ENCODE assay signal across 9 cellular contexts in genomic region chr12:6612652-6613014, GRCh38. TPM values are rescaled to one million over a fixed set of nuclear protein-coding genes. Genes with fewer than 3 reads are reported as not detected.
A peak's percentile ranks its signal among the peaks of the same experiment; 100 is the strongest.
DNase-seq lines count a peak whose midpoint lies in the region; ATAC-seq and TF ChIP-seq lines count a peak whose summit lies in the region.
"Had no signal": no experiment of that assay in that cellular context is flagged by ENCODE, and none has a peak within 500 bp of the region (broad histone marks: within the 10 kb centered on the region; RNA-seq: fewer than 3 reads in every experiment).

No MANE protein-coding gene starts in this region.

- peaks cover 33% of the 10 kb centered on the region for H3K4me1 ChIP-seq in cardiac muscle cell (ENCODE audit: low read depth)
- peaks cover 17 to 22% of the 10 kb centered on the region in 2 donors for H3K4me1 ChIP-seq in ascending aorta
- H3K4me1 ChIP-seq in muscle layer of colon (ENCODE audit: insufficient read depth, low read length), result peaks cover 42% of the 10 kb centered on the region
- peaks cover 26% of the 10 kb centered on the region for H3K4me1 ChIP-seq in upper lobe of right lung

- no peak for ATAC-seq in Right ventricle myocardium inferior
- no peak for ATAC-seq in upper lobe of right lung

- H3K9ac ChIP-seq in muscle layer of colon (ENCODE audit: low read length), result peak overlapping the region; percentile 14

- H3K27ac ChIP-seq in cardiac muscle cell (peak overlapping the region; percentile 88), ascending aorta (peak overlapping the region; percentile 94 to 97), muscle layer of colon (ENCODE audit: low read depth, low read length) (peak overlapping the region; percentile 99), upper lobe of right lung (peak overlapping the region; percentile 92)

- no peak overlapping the region for H3K4me3 ChIP-seq in cardiac muscle cell
- H3K4me3 ChIP-seq in ascending aorta, result peak overlapping the region in 1 of 2 donors; percentile 47
- peak overlapping the region; percentile 5 to 60 for H3K4me3 ChIP-seq in muscle layer of colon (ENCODE audit: low read depth in 1 of 2, low read length in 2 of 2)
- no peak overlapping the region for H3K4me3 ChIP-seq in upper lobe of right lung

- H3K36me3 ChIP-seq in cardiac muscle cell, result no peaks in the 10 kb centered on the region
- no peaks in the 10 kb centered on the region for H3K36me3 ChIP-seq in ascending aorta
- H3K36me3 ChIP-seq in muscle layer of colon (ENCODE audit: insufficient read depth, low read length), result no peaks in the 10 kb centered on the region
- no peaks in the 10 kb centered on the region for H3K36me3 ChIP-seq in upper lobe of right lung

- no peak for DNase-seq in cardiac muscle cell (ENCODE audit: low read depth in 1 of 2, low spot score in 1 of 2)
- DNase-seq in Right ventricle myocardium inferior (ENCODE audit: missing footprints), result no peak
- DNase-seq in ascending aorta (ENCODE audit: low spot score in 2 of 2), result no peak
- no peak for DNase-seq in upper lobe of right lung
- no peak for DNase-seq in ecto neural progenitor cell (ENCODE audit: low spot score)
- DNase-seq in stimulated activated naive CD4-positive, alpha-beta T cell (lab: John Stamatoyannopoulos, UW), result no peak
- no peak for DNase-seq in NCI-H1694 (lab: John Stamatoyannopoulos, UW)

- no peak for TF ChIP-seq CTCF in cardiac muscle cell (IDR thresholded peaks at IDR 0.05; ENCODE audit: low read depth, low read length)
- no peak for TF ChIP-seq CTCF in ascending aorta (IDR thresholded peaks at IDR 0.05)
- no peak for TF ChIP-seq CTCF in upper lobe of right lung (IDR thresholded peaks at IDR 0.05)

- intact Hi-C loops in Right ventricle myocardium inferior (cut with DNase I) (loop anchor here (5.0 kb wide), 1 partner anchor 215 kb away; the partner anchor contains the start of gene P3H3), ascending aorta (cut with DNase I) (loop anchor here (1.0 kb wide), 1 partner anchor 77 kb away; the partner anchor contains the start of gene ZNF384), upper lobe of right lung (cut with DNase I) (no loop called here)

- H3K9me3 ChIP-seq in cardiac muscle cell (ENCODE audit: low read depth) (no peaks in the 10 kb centered on the region), ascending aorta (no peaks in the 10 kb centered on the region), muscle layer of colon (ENCODE audit: low read length) (no peaks in the 10 kb centered on the region), upper lobe of right lung (no peaks in the 10 kb centered on the region)

- H3K27me3 ChIP-seq in cardiac muscle cell (no peaks in the 10 kb centered on the region), ascending aorta (no peaks in the 10 kb centered on the region), muscle layer of colon (ENCODE audit: control insufficient read depth in 1 of 2, insufficient read depth in 2 of 2, low read length in 2 of 2) (no peaks in the 10 kb centered on the region), upper lobe of right lung (no peaks in the 10 kb centered on the region)

RNA-seq across cellular contexts. Expression of gene CHD4, which starts 5.5 kb away (rescaled TPM):
- total RNA-seq in cardiac muscle cell (363 and 580 TPM in 2 replicates), Right ventricle myocardium inferior (165 TPM), ascending aorta (185 TPM), upper lobe of right lung (160 TPM)
- polyA plus RNA-seq in cardiac muscle cell, result 155 and 204 TPM in 2 replicates

RNA-seq across cellular contexts. Expression of gene LPAR5, which starts 23.1 kb away (rescaled TPM):
- total RNA-seq in cardiac muscle cell (0.07 and 0.71 TPM in 2 replicates), Right ventricle myocardium inferior (7.5 TPM), ascending aorta (0.21 TPM), upper lobe of right lung (2.5 TPM)
- 0.10 and 0.78 TPM in 2 replicates for polyA plus RNA-seq in cardiac muscle cell
- total RNA-seq: glomerular endothelial cell had no signal

RNA-seq across cellular contexts. Expression of gene ACRBP, which starts 34.6 kb away (rescaled TPM):
- total RNA-seq in cardiac muscle cell (0.99 and 2.8 TPM in 2 replicates), Right ventricle myocardium inferior (1.2 TPM), ascending aorta (10.6 TPM), upper lobe of right lung (3.8 TPM)
- polyA plus RNA-seq in cardiac muscle cell, result 2.6 and 7.0 TPM in 2 replicates

RNA-seq across cellular contexts. Expression of gene NOP2, which starts 44.5 kb away (rescaled TPM):
- 20.4 and 45.5 TPM in 2 replicates for total RNA-seq in cardiac muscle cell
- 36.2 and 38.2 TPM in 2 replicates for polyA plus RNA-seq in cardiac muscle cell
- 16.2 TPM for total RNA-seq in Right ventricle myocardium inferior
- 77.4 TPM for total RNA-seq in ascending aorta
- 32.2 TPM for total RNA-seq in upper lobe of right lung

RNA-seq across cellular contexts. Expression of gene ING4, which starts 50.3 kb away (rescaled TPM):
- total RNA-seq in cardiac muscle cell (95.2 and 107 TPM in 2 replicates), Right ventricle myocardium inferior (21.1 TPM), ascending aorta (2.6 TPM), upper lobe of right lung (38.0 TPM)
- 95.3 and 96.2 TPM in 2 replicates for polyA plus RNA-seq in cardiac muscle cell

Comparison
In these comparisons a context has a peak if more than half of its experiments do, and no peak if none do; other contexts are left out.
1. H3K4me3 ChIP-seq: peak in muscle layer of colon (2 of 2); none in cardiac muscle cell (single experiment) and upper lobe of right lung (single experiment).
2. Peak in every context shown above with its lines, with median percentiles within 50 percentile points of each other: H3K27ac ChIP-seq.